1 cellular context compared by ENCODE assay signal in the genomic region with DNA sequence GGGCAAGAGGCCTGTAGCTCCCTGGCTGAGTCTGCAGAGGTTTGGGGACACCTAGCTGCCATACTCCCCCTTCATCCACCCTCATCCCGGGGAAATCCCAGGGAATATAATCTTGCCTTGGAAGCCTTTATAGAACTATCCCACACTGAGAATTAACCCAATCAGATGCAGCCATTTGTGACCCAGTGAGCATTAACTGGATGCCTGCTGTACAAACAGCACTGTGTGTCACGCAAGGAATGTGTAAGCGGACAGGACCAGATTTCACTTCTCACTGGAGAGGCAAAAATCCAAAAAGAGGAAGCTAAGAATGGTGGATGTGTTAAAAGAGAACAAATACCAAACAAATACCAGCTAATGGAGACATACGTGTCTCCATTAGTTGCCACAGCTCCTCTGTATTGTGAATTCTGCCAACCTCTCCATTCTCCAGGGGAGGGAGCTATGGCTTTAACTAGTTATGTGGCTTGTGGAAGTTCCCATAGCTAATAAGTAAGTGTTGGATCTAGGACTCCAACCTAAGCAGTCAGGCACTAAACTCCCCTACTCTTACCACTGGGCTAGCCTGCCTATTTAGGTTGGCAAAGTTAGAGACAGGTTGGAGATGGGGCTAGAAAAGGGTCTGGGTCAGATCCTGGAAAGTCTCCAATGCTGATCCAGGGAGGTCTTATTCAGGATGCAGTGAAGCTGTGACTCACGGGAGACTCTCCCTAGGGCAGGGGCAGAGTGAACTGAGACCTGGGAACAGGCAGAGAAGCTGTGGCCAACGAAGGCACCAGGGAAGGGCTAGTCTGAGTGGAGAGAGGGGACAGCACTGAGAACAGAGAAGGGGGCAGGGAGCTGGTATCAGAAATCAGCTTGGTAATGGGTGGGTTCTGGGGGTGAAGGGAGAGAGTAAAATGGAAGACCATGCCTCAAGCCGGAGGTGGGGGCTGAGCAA.
A peak's percentile ranks its signal among the peaks of the same experiment; 100 is the strongest.
TF ChIP-seq lines count a peak whose summit lies in the region.

No MANE protein-coding gene starts in this region.

TF ChIP-seq in K562, 482 proteins besides CTCF, POLR2A, EP300 and RAD21:
- no peak for TF ChIP-seq CAMTA2 (CRISPR knock-in tag; conservative IDR thresholded peaks at IDR 0.05)
- TF ChIP-seq, protein P1, sequence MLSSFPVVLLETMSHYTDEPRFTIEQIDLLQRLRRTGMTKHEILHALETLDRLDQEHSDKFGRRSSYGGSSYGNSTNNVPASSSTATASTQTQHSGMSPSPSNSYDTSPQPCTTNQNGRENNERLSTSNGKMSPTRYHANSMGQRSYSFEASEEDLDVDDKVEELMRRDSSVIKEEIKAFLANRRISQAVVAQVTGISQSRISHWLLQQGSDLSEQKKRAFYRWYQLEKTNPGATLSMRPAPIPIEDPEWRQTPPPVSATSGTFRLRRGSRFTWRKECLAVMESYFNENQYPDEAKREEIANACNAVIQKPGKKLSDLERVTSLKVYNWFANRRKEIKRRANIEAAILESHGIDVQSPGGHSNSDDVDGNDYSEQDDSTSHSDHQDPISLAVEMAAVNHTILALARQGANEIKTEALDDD (IDR thresholded peaks at IDR 0.05), result peak; percentile 63
